ENCODE assay signal across 8 cellular contexts in the genomic region with DNA sequence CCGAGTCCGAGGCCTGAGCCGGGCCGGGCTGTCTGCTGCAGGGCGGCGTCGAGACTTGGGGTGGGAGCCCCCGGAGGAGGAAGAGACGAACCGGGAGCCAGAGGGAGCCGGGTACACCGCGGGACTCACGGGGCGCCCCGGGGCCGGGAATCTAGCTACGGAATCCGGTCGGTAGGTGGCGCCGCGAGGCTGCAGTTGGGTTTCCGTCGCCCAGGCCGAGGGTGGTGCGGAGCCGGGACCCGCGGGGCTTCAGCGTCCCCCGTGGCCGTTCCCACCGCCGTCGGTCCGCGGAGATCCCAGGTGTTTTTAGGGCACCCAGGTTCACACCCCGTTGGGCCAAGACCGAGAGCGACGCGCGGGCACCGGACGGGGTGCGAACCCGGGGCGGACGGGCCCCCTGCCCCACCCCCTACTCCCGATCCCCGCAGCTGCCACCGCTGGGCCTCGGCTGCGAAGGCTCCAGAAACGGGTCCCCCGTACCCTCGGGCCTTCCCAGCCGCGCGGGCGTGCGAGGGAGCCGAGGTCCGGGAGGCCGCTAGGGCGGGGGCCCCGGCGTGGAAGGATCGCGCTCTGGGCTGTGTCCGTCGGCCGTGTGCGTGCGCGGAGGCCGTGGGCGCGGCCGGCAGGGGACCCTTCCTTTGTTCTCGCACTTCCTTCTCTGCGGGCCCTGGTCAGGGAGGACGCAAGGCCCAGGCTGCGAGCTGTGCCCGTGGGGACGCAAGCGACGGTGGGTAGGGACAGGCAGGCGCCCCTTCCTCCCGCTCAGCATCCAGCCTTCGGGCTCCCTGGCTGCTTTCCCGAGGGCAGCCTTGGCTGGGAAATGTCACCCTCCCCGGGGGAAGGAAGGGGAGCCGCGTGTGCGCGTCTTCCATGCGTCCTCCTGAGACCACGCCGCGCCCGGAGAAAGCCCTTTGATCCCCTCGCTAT.
DNase-seq lines count a peak whose midpoint lies in the region; ATAC-seq, FAIRE-seq and TF ChIP-seq lines count a peak whose summit lies in the region.

No MANE protein-coding gene starts in this region.

- intact Hi-C loops in Calu3 (cut with micrococcal nuclease; ENCODE audit: unreplicated experiment) (loop anchor here (5.0 kb wide), 2 partner anchors 224 to 819 kb away; no protein-coding TSS in a partner anchor), breast epithelium (cut with DNase I; ENCODE audit: low total_unique reads) (loop anchor here (5.0 kb wide), 2 partner anchors 194 to 339 kb away; partner anchors contain the start of gene PBX3)

- peaks cover 2% of the 10 kb centered on the region for H3K9me3 ChIP-seq in WERI-Rb-1 (ENCODE audit: severe bottlenecking)
- H3K9me3 ChIP-seq in breast epithelium = no peaks in the 10 kb centered on the region

- no peaks in the 10 kb centered on the region for H3K4me1 ChIP-seq in breast epithelium

- H3K27me3 Mint-ChIP-seq in Calu3 (ENCODE audit: unreplicated experiment) = peaks cover 32% of the 10 kb centered on the region
- H3K27me3 Mint-ChIP-seq in immature natural killer cell (ENCODE audit: low read depth in 3 of 3) = peaks cover 3 to 11% (median 9%) of the 10 kb centered on the region in 3 donors

- H3K4me1 Mint-ChIP-seq in Calu3 (ENCODE audit: low read depth, unreplicated experiment) = peaks cover 28% of the 10 kb centered on the region
- peaks cover 7 to 8% of the 10 kb centered on the region in 2 donors for H3K4me1 Mint-ChIP-seq in immature natural killer cell

- no peaks in the 10 kb centered on the region for H3K36me3 ChIP-seq in WERI-Rb-1
- no peaks in the 10 kb centered on the region for H3K36me3 ChIP-seq in breast epithelium

- TF ChIP-seq CTCF in Calu3 (IDR thresholded peaks at IDR 0.05; ENCODE audit: unreplicated experiment) (peak; percentile 73), WERI-Rb-1 (IDR thresholded peaks at IDR 0.05; ENCODE audit: low read depth, low read length) (peak; percentile 96), breast epithelium (IDR thresholded peaks at IDR 0.05) (peak; percentile 25 to 81 (median 61))

- H3K4me3 ChIP-seq in WERI-Rb-1 (ENCODE audit: low read depth, low read length) (peak overlapping the region; percentile 60), breast epithelium (peak overlapping the region; percentile 60 to 68 (median 63))

- CTCF ChIA-PET in Calu3 (lab: Charles Lee) = interaction anchor here (0.6 to 1.1 kb wide), 7 partner anchors 9 to 990 kb away, joined by 3 to 6 read pairs (median 3); no protein-coding TSS in a partner anchor

- H3K27ac ChIP-seq in WERI-Rb-1 (peak overlapping the region; percentile 82), breast epithelium (no peak overlapping the region)

- ATAC-seq in HG03460 (IDR thresholded peaks at IDR 0.05; ENCODE audit: unreplicated experiment) = no peak

- FAIRE-seq in H54 (lab: Jason Lieb, UNC) = no peak

- BruUV-seq in Calu3 (replicated peaks; lab: Mats Ljungman, UMichigan) = no TSS peak

- DNase-seq in Calu3 = peak; percentile 80
- DNase-seq in H54 (ENCODE audit: insufficient read length, low spot score) = peak; percentile 97
- peak; percentile 53 for DNase-seq in NCI-H1694 treated with DMSO at 0.1 percent for 48 hours (lab: John Stamatoyannopoulos, UW)
- DNase-seq in WERI-Rb-1 = peak; percentile 90
- DNase-seq in breast epithelium (ENCODE audit: low spot score in 2 of 2) = peak; percentile 20 to 80
- peak; percentile 55 to 64 (median 59) for DNase-seq in immature natural killer cell
- peak; percentile 18 for DNase-seq in smooth muscle cell of the brain vasculature (ENCODE audit: low read depth, low spot score)

- H3K36me3 Mint-ChIP-seq in Calu3 (ENCODE audit: insufficient read depth, unreplicated experiment) = peaks cover 23% of the 10 kb centered on the region
- no peaks in the 10 kb centered on the region for H3K36me3 Mint-ChIP-seq in immature natural killer cell

- H3K9me3 Mint-ChIP-seq in Calu3 (ENCODE audit: low read depth, unreplicated experiment) (peaks cover 5% of the 10 kb centered on the region), immature natural killer cell (peaks cover 0 to 1% (median 0%) of the 10 kb centered on the region in 6 donors)

- H3K27me3 ChIP-seq in WERI-Rb-1 (ENCODE audit: insufficient read depth, low read depth, severe bottlenecking) (no peaks in the 10 kb centered on the region), breast epithelium (no peaks in the 10 kb centered on the region)

- H3K27ac Mint-ChIP-seq in Calu3 (ENCODE audit: unreplicated experiment) (no peak overlapping the region), immature natural killer cell (no peak overlapping the region)

- TF ChIP-seq POLR2A in H54 (IDR thresholded peaks at IDR 0.05; ENCODE audit: low read depth, low read length) = no peak
- TF ChIP-seq POLR2A in breast epithelium (IDR thresholded peaks at IDR 0.05) = no peak

- H3K4me3 Mint-ChIP-seq in Calu3 (ENCODE audit: low read depth, unreplicated experiment) = peak overlapping the region; percentile 61
- H3K4me3 Mint-ChIP-seq in immature natural killer cell = peak overlapping the region; percentile 64 to 75 (median 66)

Comparison
In these comparisons a context has a peak if more than half of its experiments do, and no peak if none do; other contexts are left out.
1. DNase-seq: peak in every context shown above with its lines; median percentile 97 in H54; 90 in WERI-Rb-1; 80 in Calu3; 59 in immature natural killer cell; 53 in NCI-H1694 treated with DMSO at 0.1 percent for 48 hours; 50 in breast epithelium; 18 in smooth muscle cell of the brain vasculature.